Comparison of ENCODE assay signal across 7 cellular contexts in the genomic region with DNA sequence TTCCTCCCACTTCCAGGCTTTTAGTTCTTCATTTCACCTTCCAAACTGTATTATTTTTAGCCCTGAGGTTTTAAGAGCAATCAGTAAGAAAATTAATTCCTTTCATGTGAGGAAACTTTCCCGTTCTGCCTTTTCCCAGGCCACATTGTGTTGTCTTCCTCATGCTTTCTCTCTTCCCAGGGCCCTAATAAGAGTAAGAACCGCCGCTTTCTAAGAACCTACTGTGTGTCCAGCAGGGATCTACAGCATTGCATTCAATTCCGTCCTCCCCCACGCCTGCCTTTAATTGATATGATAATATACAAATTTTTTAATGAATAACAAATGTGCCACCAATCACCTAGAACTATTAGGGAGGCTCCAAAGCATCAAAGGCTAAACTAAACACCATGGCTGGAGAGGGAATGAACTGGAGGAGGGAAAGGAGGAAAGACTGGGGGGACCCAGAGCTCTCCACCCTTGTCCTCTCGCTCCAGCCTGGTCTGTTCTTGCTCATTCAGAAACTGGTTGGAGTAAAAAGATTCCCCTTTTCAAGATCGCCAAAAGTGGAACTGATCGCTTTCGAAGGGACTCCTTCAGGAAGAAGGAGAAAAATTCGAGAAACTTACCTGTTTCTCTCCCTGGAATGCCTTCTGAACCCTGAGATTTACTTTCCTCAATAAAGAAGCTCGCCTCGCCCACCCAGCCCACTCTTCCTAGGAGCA.
DNase-seq lines count a peak whose midpoint lies in the region; ATAC-seq and TF ChIP-seq lines count a peak whose summit lies in the region.

No MANE protein-coding gene starts in this region.

- no peaks in the 10 kb centered on the region for H3K9me3 ChIP-seq in neuron (ENCODE audit: low read length)

- ATAC-seq in HG02610 (IDR thresholded peaks at IDR 0.05; ENCODE audit: unreplicated experiment), result no peak

- peak overlapping the region; percentile 60; the same call in 1 of the 2 replicates for H3K4me3 ChIP-seq in GM08714 (ENCODE audit: low read length)
- H3K4me3 ChIP-seq in NB4 (ENCODE audit: low read depth, low read length), result peak overlapping the region; percentile 37
- peak overlapping the region; percentile 42 for H3K4me3 ChIP-seq in choroid plexus epithelial cell (ENCODE audit: low read depth, low read length)
- H3K4me3 ChIP-seq in neuron (ENCODE audit: low read length), result peak overlapping the region; percentile 88

- H2AFZ ChIP-seq in neuron (ENCODE audit: low read depth, low read length), result no peak overlapping the region

- peaks cover 6% of the 10 kb centered on the region for H3K4me1 ChIP-seq in neuron (ENCODE audit: insufficient read depth, low read length)

- no peak for DNase-seq in NB4 (ENCODE audit: low read depth)
- no peak for DNase-seq in choroid plexus epithelial cell (ENCODE audit: low read depth)
- DNase-seq in OCI-M1 (lab: John Stamatoyannopoulos, UW), result no peak
- no peak for DNase-seq in amygdala (lab: John Stamatoyannopoulos, UW)

- no peak for TF ChIP-seq CTCF in NB4 (IDR thresholded peaks at IDR 0.05; ENCODE audit: low read depth, low read length)
- TF ChIP-seq CTCF in choroid plexus epithelial cell (conservative IDR thresholded peaks at IDR 0.05; ENCODE audit: low read depth, low read length), result no peak

- H3K36me3 ChIP-seq in neuron (ENCODE audit: insufficient read depth, low read length), result no peaks in the 10 kb centered on the region

- TF ChIP-seq POLR2A in NB4 (IDR thresholded peaks at IDR 0.05; ENCODE audit: extremely low read depth, insufficient read length), result no peak

- no peaks in the 10 kb centered on the region for H3K27me3 ChIP-seq in neuron (ENCODE audit: insufficient read depth, low read length)

Comparison
In these comparisons a context has a peak if more than half of its experiments do, and no peak if none do; other contexts are left out.
1. H3K4me3 ChIP-seq: peak in every context shown above with its lines; median percentile 88 in neuron; 60 in GM08714; 42 in choroid plexus epithelial cell; 37 in NB4.